ENCODE assay signal across 14 cellular contexts in the genomic region with DNA sequence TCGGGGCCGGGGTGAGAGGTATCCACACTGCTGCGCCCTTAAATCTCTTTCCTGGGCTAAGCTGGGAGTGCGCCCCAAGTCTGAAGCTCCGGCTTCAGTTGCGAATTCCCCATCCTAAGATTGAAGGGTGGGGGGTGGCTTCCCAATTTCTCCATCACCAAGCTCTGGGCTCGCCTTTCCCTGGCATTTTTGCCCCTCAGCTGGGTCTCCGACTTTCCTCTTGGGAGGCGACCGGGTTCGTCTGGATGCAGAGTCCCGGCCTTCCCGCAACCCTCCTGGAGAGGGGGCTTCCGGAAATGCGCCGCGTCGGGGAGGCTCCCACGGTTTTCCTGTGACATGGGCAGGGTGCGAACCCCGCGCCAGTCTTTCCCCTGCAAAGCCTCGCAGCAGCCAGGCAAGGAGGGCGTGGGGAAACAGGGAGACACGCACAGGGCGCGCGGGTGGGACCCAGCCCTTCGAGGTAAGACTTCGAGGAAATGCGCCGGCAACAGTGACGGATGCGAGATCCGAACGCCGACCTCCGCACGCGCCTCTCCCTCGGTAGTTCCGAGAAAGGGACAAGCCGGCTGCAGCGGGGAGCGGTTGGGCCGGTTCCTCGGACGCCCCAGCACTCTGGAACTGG. TPM values are rescaled to one million over a fixed set of nuclear protein-coding genes. Genes with fewer than 3 reads are reported as not detected.
A peak's percentile ranks its signal among the peaks of the same experiment; 100 is the strongest.
DNase-seq lines count a peak whose midpoint lies in the region; FAIRE-seq and TF ChIP-seq lines count a peak whose summit lies in the region.
"Had no signal": no experiment of that assay in that cellular context is flagged by ENCODE, and none has a peak within 500 bp of the region (broad histone marks: within the 10 kb centered on the region; RNA-seq: fewer than 3 reads in every experiment).

No MANE protein-coding gene starts in this region.

- H3K4me1 ChIP-seq in HUES6 (ENCODE audit: control insufficient read depth, insufficient read depth, low read length) (peaks cover 41% of the 10 kb centered on the region), neuron (ENCODE audit: insufficient read depth, low read length) (peaks cover 22% of the 10 kb centered on the region)

- H3K9me3 ChIP-seq in HUES6 (ENCODE audit: control insufficient read depth, insufficient read depth, low read depth, low read length) (no peaks in the 10 kb centered on the region), neuron (ENCODE audit: low read length) (no peaks in the 10 kb centered on the region)

- DNase-seq in D341Med (ENCODE audit: low spot score), result peak; percentile 47
- peak; percentile 50 for DNase-seq in glutamatergic neuron
- no peak for DNase-seq in SKM-1 treated with dmso at 0.1 percent for 144 hours (lab: John Stamatoyannopoulos, UW; ENCODE audit: unreplicated experiment)
- DNase-seq in D721Med (ENCODE audit: insufficient read length, low spot score), result no peak
- no peak for DNase-seq in SIG-M5 treated with dmso at 0.1 percent for 504 hours (lab: John Stamatoyannopoulos, UW; ENCODE audit: unreplicated experiment)
- DNase-seq: activated CD8-positive, alpha-beta memory T cell treated with anti-CD3 and anti-CD28 coated beads, Interleukin-2, amount 10 ng/mL, durations not matched to agents 7 days and 5 days; cerebellar nuclear complex; SIG-M5 had no signal

- H3K36me3 Mint-ChIP-seq in glutamatergic neuron (ENCODE audit: unreplicated experiment), result no peaks in the 10 kb centered on the region
- H3K36me3 Mint-ChIP-seq: activated CD8-positive, alpha-beta memory T cell treated with anti-CD3 and anti-CD28 coated beads, Interleukin-2, amount 10 ng/mL, durations not matched to agents 7 days and 5 days; activated naive CD8-positive, alpha-beta T cell had no signal

- H2AFZ ChIP-seq in neuron (ENCODE audit: low read depth, low read length), result peak overlapping the region; percentile 94

- H3K4me3 Mint-ChIP-seq in glutamatergic neuron (ENCODE audit: unreplicated experiment), result peak overlapping the region; percentile 82
- H3K4me3 Mint-ChIP-seq: activated CD8-positive, alpha-beta memory T cell treated with anti-CD3 and anti-CD28 coated beads, Interleukin-2, amount 10 ng/mL, durations not matched to agents 7 days and 5 days; activated naive CD8-positive, alpha-beta T cell had no signal

- H3K27me3 Mint-ChIP-seq in glutamatergic neuron (ENCODE audit: unreplicated experiment), result peaks cover 12% of the 10 kb centered on the region

- no peak overlapping the region for H3K27ac Mint-ChIP-seq in glutamatergic neuron (ENCODE audit: unreplicated experiment)
- H3K27ac Mint-ChIP-seq: activated CD8-positive, alpha-beta memory T cell treated with anti-CD3 and anti-CD28 coated beads, Interleukin-2, amount 10 ng/mL, durations not matched to agents 7 days and 5 days; activated naive CD8-positive, alpha-beta T cell had no signal

- H3K9me3 Mint-ChIP-seq in glutamatergic neuron (ENCODE audit: unreplicated experiment), result peaks cover 5% of the 10 kb centered on the region

- TF ChIP-seq CTCF in glutamatergic neuron (IDR thresholded peaks at IDR 0.05; ENCODE audit: partially characterized antibody, unreplicated experiment), result no peak
- no peak for TF ChIP-seq CTCF in D721Med (IDR thresholded peaks at IDR 0.05; ENCODE audit: insufficient read depth, missing control alignments)

- H3K27me3 ChIP-seq in HUES6 (ENCODE audit: control insufficient read depth, insufficient read depth, low read length) (peaks cover 57% of the 10 kb centered on the region), neuron (ENCODE audit: insufficient read depth, low read length) (peaks cover 51% of the 10 kb centered on the region)

- FAIRE-seq in D721Med (lab: Jason Lieb, UNC), result no peak

- H3K27ac ChIP-seq in HUES6 (ENCODE audit: low read depth, low read length), result no peak overlapping the region
- H3K27ac ChIP-seq: BLaER1 treated with 17β-estradiol and CSF1 and Interleukin-3, amounts not matched to agents 10 nM and 100 nM had no signal

- H3K9ac ChIP-seq in HUES6 (ENCODE audit: low read length), result no peak overlapping the region
- H3K9ac ChIP-seq: BLaER1 treated with 17β-estradiol and CSF1 and Interleukin-3, amounts not matched to agents 10 nM and 100 nM had no signal

- no peaks in the 10 kb centered on the region for H3K36me3 ChIP-seq in HUES6 (ENCODE audit: control insufficient read depth, insufficient read depth, low read length)
- no peaks in the 10 kb centered on the region for H3K36me3 ChIP-seq in neuron (ENCODE audit: insufficient read depth, low read length)
- H3K36me3 ChIP-seq: BLaER1 treated with 17β-estradiol and CSF1 and Interleukin-3, amounts not matched to agents 10 nM and 100 nM had no signal

- H3K4me1 Mint-ChIP-seq in glutamatergic neuron (ENCODE audit: low read depth, unreplicated experiment), result peaks cover 26% of the 10 kb centered on the region

- H3K4me3 ChIP-seq in HUES6 (ENCODE audit: low read depth, low read length) (peak overlapping the region; percentile 68), neuron (ENCODE audit: low read length) (peak overlapping the region; percentile 49)

RNA-seq across cellular contexts. Expression of gene HCN4, which starts 0.4 kb away (rescaled TPM):
- total RNA-seq in glutamatergic neuron (ENCODE audit: unreplicated experiment), result 17.0 TPM
- total RNA-seq: activated CD8-positive, alpha-beta memory T cell treated with anti-CD3 and anti-CD28 coated beads, Interleukin-2, amount 10 ng/mL, durations not matched to agents 7 days and 5 days; G401; pulmonary artery endothelial cell had no signal

Comparison
In these comparisons a context has a peak if more than half of its experiments do, and no peak if none do; other contexts are left out.
1. DNase-seq: peak in D341Med (single experiment) and glutamatergic neuron (single experiment); none in SKM-1 treated with dmso at 0.1 percent for 144 hours (single experiment), D721Med (single experiment) and SIG-M5 treated with dmso at 0.1 percent for 504 hours (single experiment).